In genomic region chr17:65564793-65565192, GRCh38 we compare ENCODE assay signal across 1 cellular context.
TF ChIP-seq lines count a peak whose summit lies in the region.

No MANE protein-coding gene starts in this region.

TF ChIP-seq in HepG2, 621 proteins besides CTCF, POLR2A, EP300 and RAD21 (continued from another document and continues in another):
- TF ChIP-seq THAP9 (CRISPR knock-in tag; IDR thresholded peaks at IDR 0.05; ENCODE audit: borderline replicate concordance) (no peak), EEA1 (CRISPR knock-in tag; IDR thresholded peaks at IDR 0.05; ENCODE audit: borderline replicate concordance) (no peak), MAX (IDR thresholded peaks at IDR 0.05) (peak; percentile 62), NR1H2 (CRISPR knock-in tag; IDR thresholded peaks at IDR 0.05; ENCODE audit: borderline replicate concordance, low read depth) (no peak), ZNF678 (CRISPR knock-in tag; IDR thresholded peaks at IDR 0.05) (no peak), ZNF687 (CRISPR knock-in tag; IDR thresholded peaks at IDR 0.05) (no peak), THAP7 (CRISPR knock-in tag; IDR thresholded peaks at IDR 0.05) (no peak), ZNF501 (CRISPR knock-in tag; IDR thresholded peaks at IDR 0.05) (0 out of 2 replicates have a peak, but pooled peaks have one; percentile 13), ZNF556 (CRISPR knock-in tag; IDR thresholded peaks at IDR 0.05; ENCODE audit: borderline replicate concordance) (no peak), TGIF2 (CRISPR knock-in tag; IDR thresholded peaks at IDR 0.05) (no peak), ZNF713 (CRISPR knock-in tag; IDR thresholded peaks at IDR 0.05) (no peak), SPEN (CRISPR knock-in tag; IDR thresholded peaks at IDR 0.05; ENCODE audit: low read depth) (no peak), BATF2 (CRISPR knock-in tag; IDR thresholded peaks at IDR 0.05) (no peak), HDAC1 (CRISPR knock-in tag; IDR thresholded peaks at IDR 0.05) (no peak; the same call in 1 of the 2 replicates), TEF (CRISPR knock-in tag; IDR thresholded peaks at IDR 0.05) (no peak), RFX5 (IDR thresholded peaks at IDR 0.05; ENCODE audit: low read depth, low read length) (no peak), HDAC2 (CRISPR knock-in tag; IDR thresholded peaks at IDR 0.05) (0 out of 2 replicates have a peak, but pooled peaks have one; percentile 58), ZNF883 (CRISPR knock-in tag; IDR thresholded peaks at IDR 0.05; ENCODE audit: not compliant biosample characterization) (no peak), ISX (CRISPR knock-in tag; conservative IDR thresholded peaks at IDR 0.05) (no peak), ZBTB21 (CRISPR knock-in tag; IDR thresholded peaks at IDR 0.05) (no peak), HNF1B (CRISPR knock-in tag; IDR thresholded peaks at IDR 0.05) (peak; percentile 20; the same call in 1 of the 2 replicates), ERF (CRISPR knock-in tag; IDR thresholded peaks at IDR 0.05) (0 out of 2 replicates have a peak, but pooled peaks have one; percentile 10), ZXDC (CRISPR knock-in tag; IDR thresholded peaks at IDR 0.05) (no peak), ATF2 (CRISPR knock-in tag; IDR thresholded peaks at IDR 0.05) (no peak), ZNF589 (CRISPR knock-in tag; conservative IDR thresholded peaks at IDR 0.05) (no peak), FOXO1 (CRISPR knock-in tag; IDR thresholded peaks at IDR 0.05) (0 out of 2 replicates have a peak, but pooled peaks have one; percentile 17), ZSCAN31 (CRISPR knock-in tag; IDR thresholded peaks at IDR 0.05; ENCODE audit: low read depth) (no peak), HMGXB3 (CRISPR knock-in tag; IDR thresholded peaks at IDR 0.05; ENCODE audit: borderline replicate concordance) (no peak), GZF1 (CRISPR knock-in tag; IDR thresholded peaks at IDR 0.05) (no peak), ZFYVE20 (CRISPR knock-in tag; IDR thresholded peaks at IDR 0.05; ENCODE audit: borderline replicate concordance, low read depth) (no peak), FOXA3 (CRISPR knock-in tag; IDR thresholded peaks at IDR 0.05) (peak; percentile 33; the same call in 1 of the 2 replicates), ZBED4 (CRISPR knock-in tag; IDR thresholded peaks at IDR 0.05; ENCODE audit: borderline replicate concordance) (no peak)
